ENCODE assay signal across 10 cellular contexts in the genomic region with DNA sequence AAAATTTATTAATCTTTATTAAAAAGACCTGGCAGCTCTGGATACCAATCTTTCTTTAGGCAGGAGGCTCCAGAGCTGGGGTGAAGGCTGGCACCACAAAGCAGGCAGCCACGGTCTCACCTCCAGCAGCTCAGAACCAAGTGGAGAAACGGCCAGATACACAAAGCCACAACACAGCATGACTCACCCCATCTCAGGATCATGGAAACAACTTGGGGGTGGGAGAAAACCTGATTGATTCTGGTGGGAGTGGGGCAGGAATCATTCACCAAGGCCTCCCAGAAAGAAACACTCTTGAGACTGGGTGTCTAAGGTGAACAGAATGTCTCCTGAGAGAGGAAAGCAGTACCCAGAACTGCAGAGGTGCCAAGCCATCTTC.
DNase-seq lines count a peak whose midpoint lies in the region; ATAC-seq, FAIRE-seq and TF ChIP-seq lines count a peak whose summit lies in the region.
"Had no signal": no experiment of that assay in that cellular context is flagged by ENCODE, and none has a peak within 500 bp of the region (broad histone marks: within the 10 kb centered on the region; RNA-seq: fewer than 3 reads in every experiment).

No MANE protein-coding gene starts in this region.

- ATAC-seq in HG03025 (IDR thresholded peaks at IDR 0.05; ENCODE audit: low FRiP score, unreplicated experiment): no peak
- ATAC-seq: natural killer cell treated with Interleukin-12 subunit alpha and Interleukin-12 subunit beta and Interleukin-15 and Interleukin-18, amount 100 ng/mL, for 72 hours had no signal

- TF ChIP-seq CTCF in choroid plexus epithelial cell (conservative IDR thresholded peaks at IDR 0.05; ENCODE audit: low read depth, low read length) (no peak), retinal pigment epithelial cell (conservative IDR thresholded peaks at IDR 0.05; ENCODE audit: low read depth, low read length) (no peak)

- H3K4me3 ChIP-seq in choroid plexus epithelial cell (ENCODE audit: low read depth, low read length): no peak overlapping the region
- no peak overlapping the region for H3K4me3 ChIP-seq in retinal pigment epithelial cell (ENCODE audit: low read length)
- H3K4me3 ChIP-seq: hepatocyte had no signal

- no peak for FAIRE-seq in RCC 7860 (lab: Jason Lieb, UNC)

- DNase-seq in ELR (ENCODE audit: low read depth): peak; percentile 46
- peak; percentile 30 for DNase-seq in RCC 7860 (ENCODE audit: low spot score)
- peak; percentile 67 for DNase-seq in choroid plexus epithelial cell (ENCODE audit: low read depth)
- peak; percentile 44 for DNase-seq in retinal pigment epithelial cell (ENCODE audit: low read depth)
- no peak for DNase-seq in NCI-H345 treated with DMSO at 0.1 percent for 48 hours (lab: John Stamatoyannopoulos, UW; ENCODE audit: unreplicated experiment)
- no peak for DNase-seq in NCI-H2227 treated with DMSO at 0.1 percent for 48 hours (lab: John Stamatoyannopoulos, UW)
- no peak for DNase-seq in MV-4-11 (lab: John Stamatoyannopoulos, UW)

Comparison
In these comparisons a context has a peak if more than half of its experiments do, and no peak if none do; other contexts are left out.
1. DNase-seq: peak in ELR (single experiment), RCC 7860 (single experiment), choroid plexus epithelial cell (single experiment) and retinal pigment epithelial cell (single experiment); none in NCI-H345 treated with DMSO at 0.1 percent for 48 hours (single experiment), NCI-H2227 treated with DMSO at 0.1 percent for 48 hours (single experiment) and MV-4-11 (single experiment).